In the genomic region with DNA sequence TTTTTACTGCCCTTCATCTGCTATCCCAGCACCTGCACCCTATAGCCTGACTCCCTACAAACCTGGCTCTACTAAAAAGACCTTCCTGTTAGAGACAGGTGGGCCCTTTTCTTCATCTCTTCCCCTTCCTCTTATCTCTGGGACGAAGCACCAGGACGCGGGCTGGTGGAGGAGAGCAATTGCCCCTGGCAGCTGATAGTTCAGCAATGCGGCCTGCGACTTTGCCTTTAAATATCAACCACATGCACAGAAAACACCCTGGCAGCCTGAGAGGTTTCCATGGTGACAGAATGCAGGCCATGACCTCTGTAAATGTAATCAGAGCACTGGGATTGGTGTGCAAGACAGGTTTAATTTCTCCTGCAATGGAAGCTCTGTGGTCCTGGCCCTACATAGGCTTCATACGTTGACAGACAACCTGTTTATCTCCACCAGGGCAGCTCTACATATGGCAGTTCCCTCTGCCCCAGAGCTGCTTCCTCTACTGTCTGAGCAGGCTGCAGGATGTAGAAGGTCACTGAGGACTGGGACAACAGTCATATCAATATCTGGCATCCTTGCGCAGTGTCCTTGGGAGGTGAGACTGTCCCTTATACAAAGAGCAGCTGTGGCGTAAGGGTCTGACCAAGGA, we compare ENCODE assay signal across 10 cellular contexts. TPM values are rescaled to one million over a fixed set of nuclear protein-coding genes. Genes with fewer than 3 reads are reported as not detected.
A peak's percentile ranks its signal among the peaks of the same experiment; 100 is the strongest.
DNase-seq lines count a peak whose midpoint lies in the region; ATAC-seq and TF ChIP-seq lines count a peak whose summit lies in the region.
"Had no signal": no experiment of that assay in that cellular context is flagged by ENCODE, and none has a peak within 500 bp of the region (broad histone marks: within the 10 kb centered on the region; RNA-seq: fewer than 3 reads in every experiment).

No MANE protein-coding gene starts in this region.

- peaks cover 81 to 84% of the 10 kb centered on the region in 2 donors for H3K4me1 Mint-ChIP-seq in natural killer cell

- H3K36me3 Mint-ChIP-seq in natural killer cell, result no peaks in the 10 kb centered on the region

- H3K4me3 ChIP-seq in GM08714 (ENCODE audit: low read length), result peak overlapping the region; percentile 1; the same call in 1 of the 2 replicates

- ATAC-seq in natural killer cell, result peak; percentile 47 to 63 (median 52)
- ATAC-seq in HG03342 (IDR thresholded peaks at IDR 0.05; ENCODE audit: unreplicated experiment), result no peak
- no peak for ATAC-seq in GM18909 (IDR thresholded peaks at IDR 0.05; ENCODE audit: poor library complexity, unreplicated experiment)
- ATAC-seq: esophagus mucosa had no signal

- no peaks in the 10 kb centered on the region for H3K27me3 Mint-ChIP-seq in natural killer cell (ENCODE audit: low read depth in 2 of 2)

- intact Hi-C loops in natural killer cell (cut with micrococcal nuclease), result loop anchor here (1.0 to 10.0 kb wide), 4 partner anchors 11 to 393 kb away; a partner anchor contains a TSS

- H3K4me3 Mint-ChIP-seq in natural killer cell, result peak overlapping the region; percentile 86

- peak overlapping the region; percentile 96 to 98 for H3K27ac Mint-ChIP-seq in natural killer cell

- peaks cover 8 to 14% of the 10 kb centered on the region in 2 donors for H3K9me3 Mint-ChIP-seq in natural killer cell

- peak; percentile 14 for DNase-seq in NCI-H146 treated with DMSO at 0.1 percent for 48 hours (lab: John Stamatoyannopoulos, UW; ENCODE audit: unreplicated experiment)
- peak; percentile 42 to 57 for DNase-seq in activated T-cell treated with anti-CD3 and anti-CD28 coated beads, Interleukin-2, amount 50 U/mL, for 48 hours
- peak; percentile 56 for DNase-seq in natural killer cell
- no peak for DNase-seq in AG08396 (ENCODE audit: low spot score)
- no peak for DNase-seq in SW480 (ENCODE audit: low spot score)
- DNase-seq: midbrain had no signal

- TF ChIP-seq CTCF in natural killer cell (IDR thresholded peaks at IDR 0.05), result no peak

RNA-seq across cellular contexts. Expression of a gene that starts 10.0 kb away (rescaled TPM):
- 100 to 1,000 TPM; 168 to 227 (median 190) TPM for total RNA-seq in natural killer cell

Comparison
In these comparisons a context has a peak if more than half of its experiments do, and no peak if none do; other contexts are left out.
1. DNase-seq: peak in NCI-H146 treated with DMSO at 0.1 percent for 48 hours (single experiment), activated T-cell treated with anti-CD3 and anti-CD28 coated beads, Interleukin-2, amount 50 U/mL, for 48 hours (2 of 2) and natural killer cell (single experiment); none in AG08396 (single experiment) and SW480 (single experiment).
2. ATAC-seq: peak in natural killer cell (3 of 3); none in HG03342 (single experiment) and GM18909 (single experiment).